In the genomic region with DNA sequence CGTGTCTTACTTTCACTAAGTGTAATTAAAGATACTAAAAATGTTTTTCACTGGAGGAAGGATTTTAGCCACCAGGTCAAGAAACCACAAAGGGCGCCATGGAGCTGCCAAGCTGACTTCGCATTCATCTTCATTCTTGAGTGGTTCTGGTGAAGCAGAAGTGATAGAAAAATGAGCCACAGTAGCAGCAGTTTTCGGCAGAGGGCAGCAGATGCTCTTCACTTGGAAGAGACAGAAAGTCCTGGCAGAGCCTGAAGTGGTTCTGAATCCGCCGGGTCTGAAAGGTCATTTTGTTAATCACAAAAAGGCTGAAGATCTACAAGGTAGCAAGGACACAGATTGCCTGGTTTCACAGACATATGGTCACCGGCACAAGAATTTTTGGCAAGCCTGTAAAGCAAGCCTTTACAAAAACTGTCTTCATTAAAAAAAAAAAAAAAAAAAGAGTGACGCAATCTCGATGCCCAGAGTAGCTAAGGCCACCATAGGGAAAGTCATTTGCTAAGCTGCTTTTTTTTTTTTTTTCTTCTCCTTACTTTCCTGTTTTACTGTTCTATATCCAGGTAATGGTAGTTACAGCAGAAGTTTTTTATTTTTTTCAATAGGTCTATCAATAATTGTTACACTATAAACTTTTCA, we compare ENCODE assay signal across 8 cellular contexts.
DNase-seq lines count a peak whose midpoint lies in the region; ATAC-seq and TF ChIP-seq lines count a peak whose summit lies in the region.

No MANE protein-coding gene starts in this region.

- H3K4me3 Mint-ChIP-seq in activated CD8-positive, alpha-beta memory T cell treated with anti-CD3 and anti-CD28 coated beads, Interleukin-2, amount 10 ng/mL, durations not matched to agents 7 days and 5 days, result no peak overlapping the region

- H3K4me1 Mint-ChIP-seq in activated CD8-positive, alpha-beta memory T cell treated with anti-CD3 and anti-CD28 coated beads, Interleukin-2, amount 10 ng/mL, durations not matched to agents 7 days and 5 days, result no peaks in the 10 kb centered on the region

- CTCF ChIA-PET in activated CD8-positive, alpha-beta memory T cell treated with anti-CD3 and anti-CD28 coated beads, Interleukin-2, amount 10 ng/mL, durations not matched to agents 7 days and 5 days (lab: Charles Lee), result no interaction called here

- no peaks in the 10 kb centered on the region for H3K9me3 Mint-ChIP-seq in activated CD8-positive, alpha-beta memory T cell treated with anti-CD3 and anti-CD28 coated beads, Interleukin-2, amount 10 ng/mL, durations not matched to agents 7 days and 5 days (ENCODE audit: low read depth)

- DNase-seq in AG10803 (ENCODE audit: low read depth) (peak; percentile 77), iPS-NIHi11 (ENCODE audit: low spot score) (peak; percentile 39), OCI-M2 (lab: John Stamatoyannopoulos, UW; ENCODE audit: unreplicated experiment) (no peak)
- no peak for DNase-seq in activated CD8-positive, alpha-beta memory T cell treated with anti-CD3 and anti-CD28 coated beads, Interleukin-2, amount 10 ng/mL, durations not matched to agents 7 days and 5 days
- DNase-seq in activated CD4-positive, CD25-positive, alpha-beta regulatory T cell treated with anti-CD3 and anti-CD28 coated beads, Interleukin-2, amount 50 U/mL, for 72 hours, result no peak

- H3K27me3 Mint-ChIP-seq in activated CD8-positive, alpha-beta memory T cell treated with anti-CD3 and anti-CD28 coated beads, Interleukin-2, amount 10 ng/mL, durations not matched to agents 7 days and 5 days, result no peaks in the 10 kb centered on the region

- ATAC-seq in GM21825 (IDR thresholded peaks at IDR 0.05; ENCODE audit: unreplicated experiment), result no peak
- no peak for ATAC-seq in activated CD8-positive, alpha-beta memory T cell treated with anti-CD3 and anti-CD28 coated beads, Interleukin-2, amount 10 ng/mL, durations not matched to agents 7 days and 5 days

- no peaks in the 10 kb centered on the region for H3K36me3 Mint-ChIP-seq in activated CD8-positive, alpha-beta memory T cell treated with anti-CD3 and anti-CD28 coated beads, Interleukin-2, amount 10 ng/mL, durations not matched to agents 7 days and 5 days

- peak overlapping the region; percentile 37 for H3K4me3 ChIP-seq in AG10803 (ENCODE audit: low read length)

- no peak overlapping the region for H3K27ac ChIP-seq in VCaP

- H3K27ac Mint-ChIP-seq in activated CD8-positive, alpha-beta memory T cell treated with anti-CD3 and anti-CD28 coated beads, Interleukin-2, amount 10 ng/mL, durations not matched to agents 7 days and 5 days, result no peak overlapping the region

- TF ChIP-seq CTCF in AG10803 (conservative IDR thresholded peaks at IDR 0.05; ENCODE audit: low read length), result peak; percentile 91
- peak; percentile 88 for TF ChIP-seq CTCF in LNCAP (IDR thresholded peaks at IDR 0.05)
- peak; percentile 69 for TF ChIP-seq CTCF in VCaP (conservative IDR thresholded peaks at IDR 0.05)

Comparison
In these comparisons a context has a peak if more than half of its experiments do, and no peak if none do; other contexts are left out.
1. DNase-seq: peak in AG10803 (single experiment) and iPS-NIHi11 (single experiment); none in activated CD8-positive, alpha-beta memory T cell treated with anti-CD3 and anti-CD28 coated beads, Interleukin-2, amount 10 ng/mL, durations not matched to agents 7 days and 5 days (single experiment), activated CD4-positive, CD25-positive, alpha-beta regulatory T cell treated with anti-CD3 and anti-CD28 coated beads, Interleukin-2, amount 50 U/mL, for 72 hours (single experiment) and OCI-M2 (single experiment).
2. Peak in every context shown above with its lines, with median percentiles within 50 percentile points of each other: CTCF ChIP-seq.